ENCODE assay signal across 8 cellular contexts in the genomic region with DNA sequence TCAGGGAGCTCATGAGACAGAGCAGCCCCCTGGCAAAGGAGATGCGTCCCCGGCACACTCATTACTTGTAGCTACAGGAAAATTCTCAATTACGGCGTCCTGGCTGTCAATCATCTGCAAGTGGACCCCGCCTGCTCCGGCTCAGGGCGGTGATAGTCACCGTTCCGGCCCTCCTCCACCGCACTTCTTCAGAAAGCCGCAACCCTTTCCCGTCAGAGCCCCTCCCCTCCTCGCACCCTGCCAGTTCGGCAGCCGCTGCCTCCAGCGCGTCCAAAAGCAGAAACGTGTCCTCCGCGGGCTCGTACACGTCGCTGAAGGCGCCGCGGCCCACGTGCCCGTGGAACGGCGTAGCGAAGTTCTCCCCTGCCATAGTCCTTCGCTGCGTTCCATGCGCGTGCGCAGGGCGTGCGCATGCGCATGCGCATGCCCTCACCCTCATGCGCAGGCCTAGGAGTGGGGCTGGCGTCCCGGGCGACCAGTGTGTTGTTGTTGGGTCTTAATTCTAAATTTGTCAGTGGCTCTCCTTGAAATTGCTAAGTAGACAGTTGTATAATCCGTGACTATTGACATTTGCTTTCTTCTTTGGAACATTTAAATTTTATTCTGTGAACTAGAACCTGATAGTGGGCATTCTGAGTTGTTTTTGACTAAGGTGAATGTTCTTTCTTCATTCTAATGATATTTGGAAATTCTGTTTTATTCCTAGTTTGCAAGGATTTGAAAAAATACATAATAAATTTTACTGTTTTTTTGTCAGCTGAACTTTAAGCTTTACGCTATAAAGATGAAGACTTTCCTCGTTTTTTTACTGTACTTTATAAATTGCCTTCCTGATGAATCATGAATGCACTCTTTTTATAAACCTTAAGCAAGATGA.
DNase-seq lines count a peak whose midpoint lies in the region; ATAC-seq, FAIRE-seq and TF ChIP-seq lines count a peak whose summit lies in the region.

No MANE protein-coding gene starts in this region.

- no peaks in the 10 kb centered on the region for H3F3A ChIP-seq in OCI-LY1 (ENCODE audit: insufficient read depth, low read length)

- no peaks in the 10 kb centered on the region; the same call in 1 of the 2 replicates for H3K27me3 ChIP-seq in OCI-LY1 (ENCODE audit: insufficient read depth, low read length)

- FAIRE-seq in D721Med (lab: Jason Lieb, UNC), result no peak

- DNase-seq in D721Med (ENCODE audit: insufficient read length, low spot score), result peak; percentile 70
- DNase-seq in HuH-7 (ENCODE audit: low spot score), result peak; percentile 86
- DNase-seq in activated T-cell treated with anti-CD3 and anti-CD28 coated beads for 1 hour (ENCODE audit: low read depth), result peak; percentile 82
- peak; percentile 52 for DNase-seq in epithelial cell of prostate (ENCODE audit: low read depth, low spot score)
- DNase-seq in mucosa of descending colon, result peak; percentile 89 to 95 (median 91)
- DNase-seq in stimulated activated CD8-positive, alpha-beta memory T cell treated with anti-CD3 and anti-CD28 coated beads, Interleukin-4, amount 100 ng/mL, for 1 hour (ENCODE audit: low read depth in 2 of 2, low spot score in 1 of 2), result peak; percentile 78 to 82

- intact Hi-C loops in mucosa of descending colon (cut with DNase I, micrococcal nuclease), result no loop called here

- no peak for TF ChIP-seq CTCF in D721Med (IDR thresholded peaks at IDR 0.05; ENCODE audit: insufficient read depth, missing control alignments)
- TF ChIP-seq CTCF in OCI-LY1 (IDR thresholded peaks at IDR 0.05; ENCODE audit: low read length), result no peak
- TF ChIP-seq CTCF in mucosa of descending colon (IDR thresholded peaks at IDR 0.05), result no peak

- ATAC-seq in GM21526 (IDR thresholded peaks at IDR 0.05; ENCODE audit: low FRiP score, unreplicated experiment), result peak; percentile 98
- ATAC-seq in mucosa of descending colon, result peak; percentile 98

- no peaks in the 10 kb centered on the region for H3K9me2 ChIP-seq in OCI-LY1 (ENCODE audit: low read depth, low read length)

- no peaks in the 10 kb centered on the region for H4K20me1 ChIP-seq in OCI-LY1 (ENCODE audit: insufficient read depth, low read length)

- H3K27ac ChIP-seq in OCI-LY1 (ENCODE audit: low read depth, low read length, poor library complexity, severe bottlenecking) (peak overlapping the region; percentile 84), epithelial cell of prostate (peak overlapping the region; percentile 88)

- peak overlapping the region; percentile 87 for H3K4me2 ChIP-seq in OCI-LY1 (ENCODE audit: low read length)

- H3K4me1 ChIP-seq in OCI-LY1 (ENCODE audit: insufficient read depth, low read length, severe bottlenecking), result peaks cover 18% of the 10 kb centered on the region
- H3K4me1 ChIP-seq in mucosa of descending colon (ENCODE audit: low read depth), result peaks cover 3% of the 10 kb centered on the region

- H3K9ac ChIP-seq in OCI-LY1 (ENCODE audit: low read length), result peak overlapping the region; percentile 72

- no peaks in the 10 kb centered on the region for H3K79me2 ChIP-seq in OCI-LY1 (ENCODE audit: insufficient read depth, low read length)

- peak overlapping the region; percentile 91 for H2AFZ ChIP-seq in OCI-LY1 (ENCODE audit: low read length)

- H3K4me3 ChIP-seq in OCI-LY1 (ENCODE audit: low read depth, low read length, poor library complexity, severe bottlenecking) (peak overlapping the region; percentile 68), mucosa of descending colon (peak overlapping the region; percentile 38)

- peaks cover 14% of the 10 kb centered on the region for H3K36me3 ChIP-seq in OCI-LY1 (ENCODE audit: insufficient read depth, low read length)
- H3K36me3 ChIP-seq in mucosa of descending colon (ENCODE audit: low read depth), result no peaks in the 10 kb centered on the region

- no peaks in the 10 kb centered on the region for H3K9me3 ChIP-seq in OCI-LY1 (ENCODE audit: low read length)
- H3K9me3 ChIP-seq in mucosa of descending colon, result no peaks in the 10 kb centered on the region

Comparison
In these comparisons a context has a peak if more than half of its experiments do, and no peak if none do; other contexts are left out.
1. Peak in every context shown above with its lines: DNase-seq, ATAC-seq, H3K4me3 ChIP-seq and H3K27ac ChIP-seq.